1 cellular context compared by ENCODE assay signal in the genomic region with DNA sequence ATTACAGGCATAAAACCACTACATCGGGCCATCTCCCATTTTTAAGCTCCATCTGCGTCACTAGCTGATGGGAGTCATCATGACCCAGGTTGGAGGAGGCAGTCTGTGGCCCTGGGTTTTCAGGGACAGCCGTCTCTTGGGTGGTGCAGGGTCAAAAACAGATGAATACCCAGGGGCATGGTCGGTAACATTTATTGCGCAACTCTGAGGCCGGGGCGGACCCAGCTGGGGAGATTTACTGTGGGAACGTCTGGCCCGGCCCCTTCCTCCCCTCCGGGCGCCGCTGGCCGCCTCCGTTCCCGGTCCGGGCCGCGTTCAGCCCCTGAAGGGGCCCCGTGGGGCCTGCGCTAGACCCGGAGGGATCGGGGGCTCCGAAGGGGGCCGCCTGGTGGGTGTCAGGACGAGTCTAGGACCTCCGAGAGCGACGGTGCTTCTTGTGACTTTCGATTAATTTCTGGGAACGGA.
TF ChIP-seq lines count a peak whose summit lies in the region.

No MANE protein-coding gene starts in this region.

TF ChIP-seq in GM12878, 131 proteins besides CTCF, POLR2A, EP300 and RAD21:
- TF ChIP-seq NFYA (IDR thresholded peaks at IDR 0.05; ENCODE audit: borderline replicate concordance, low read depth, low read length) (no peak), ZNF24 (IDR thresholded peaks at IDR 0.05) (peak; percentile 51; the same call in 1 of the 2 replicates), POLR2AphosphoS2 (IDR thresholded peaks at IDR 0.05; ENCODE audit: low read depth, low read length) (no peak), CEBPB (IDR thresholded peaks at IDR 0.05; ENCODE audit: borderline replicate concordance in 1 of 2, low read depth in 2 of 2, low read length in 2 of 2) (peak in 1 of 2 experiments; percentile 92; a peak in 2 of 4 replicates)
